19 cellular contexts compared by ENCODE assay signal in genomic region chr6:146829792-146830565, GRCh38.
DNase-seq lines count a peak whose midpoint lies in the region; ATAC-seq, FAIRE-seq and TF ChIP-seq lines count a peak whose summit lies in the region.
"Had no signal": no experiment of that assay in that cellular context is flagged by ENCODE, and none has a peak within 500 bp of the region (broad histone marks: within the 10 kb centered on the region; RNA-seq: fewer than 3 reads in every experiment).

No MANE protein-coding gene starts in this region.

- intact Hi-C loops in left cardiac atrium (cut with DNase I) (no loop called here), PC-9 (cut with micrococcal nuclease; ENCODE audit: unreplicated experiment) (no loop called here), ascending aorta (cut with DNase I) (no loop called here)

- H3K9me2 ChIP-seq in PC-9 (ENCODE audit: insufficient read depth): no peaks in the 10 kb centered on the region

- no peak overlapping the region for H4K91ac ChIP-seq in H1 (replicated peaks; ENCODE audit: insufficient read length, low read length)

- H3K4me3 ChIP-seq in HUES6 (ENCODE audit: low read depth, low read length): no peak overlapping the region
- peak overlapping the region in 1 of 4 experiments; percentile 18; a peak in 1 of 8 replicates for H3K4me3 ChIP-seq in H1 (ENCODE audit: extremely low read depth in 1 of 4, insufficient read depth in 2 of 4, low read depth in 3 of 4, low read length in 4 of 4)
- no peak overlapping the region for H3K4me3 ChIP-seq in PC-9
- H3K4me3 ChIP-seq in ascending aorta: no peak overlapping the region
- H3K4me3 ChIP-seq: BLaER1, HAP-1 had no signal

- 0 out of 2 replicates have a peak overlapping the region, but pooled peaks have one; percentile 57 for H2BK20ac ChIP-seq in H1 (ENCODE audit: low read length)

- H3K4me2 ChIP-seq in H1 (ENCODE audit: insufficient read depth in 1 of 2, low read depth in 2 of 2, low read length in 2 of 2): no peak overlapping the region
- H3K4me2 ChIP-seq in PC-9: no peak overlapping the region
- H3K4me2 ChIP-seq: BLaER1 had no signal

- H3K9ac ChIP-seq in HUES6 (ENCODE audit: low read length): no peak overlapping the region
- no peak overlapping the region for H3K9ac ChIP-seq in H1 (replicated peaks in 1 of 4; ENCODE audit: extremely low read depth in 1 of 4, low read depth in 3 of 4, low read length in 3 of 4)
- H3K9ac ChIP-seq: BLaER1 had no signal

- 56% methylated on average over 1 of the region's 1 CpG; no CpG with 5 or more reads in 1 of the 2 experiments for WGBS in H1 (ENCODE audit: extremely low coverage in 1 of 2, insufficient coverage in 1 of 2, insufficient read length in 1 of 2, insufficient replicate concordance in 2 of 2, low coverage in 1 of 2, low lambda C conversion rate in 2 of 2, missing lambda C conversion rate in 1 of 2), 2 experiments

- H3K4me1 Mint-ChIP-seq in stimulated activated naive CD8-positive, alpha-beta T cell treated with anti-CD3 and anti-CD28 coated beads, Interleukin-15, Interleukin-2, amounts not matched to agents 100 ng/mL and 50 ng/mL, for 24 hours (ENCODE audit: low read depth): no peaks in the 10 kb centered on the region
- H3K4me1 Mint-ChIP-seq: CD14-positive monocyte; CD4-positive, alpha-beta memory T cell had no signal

- no peak for TF ChIP-seq RAD21 in H1 (IDR thresholded peaks at IDR 0.05 in 1 of 2, conservative IDR thresholded peaks at IDR 0.05 in 1 of 2; ENCODE audit: low read depth in 2 of 2, low read length in 2 of 2)

- H3K9me3 Mint-ChIP-seq in stimulated activated naive CD8-positive, alpha-beta T cell treated with anti-CD3 and anti-CD28 coated beads, Interleukin-15, Interleukin-2, amounts not matched to agents 100 ng/mL and 50 ng/mL, for 24 hours: no peaks in the 10 kb centered on the region

- no peak for FAIRE-seq in H1 (lab: Jason Lieb, UNC)
- FAIRE-seq: GM12892, GM18507 had no signal

- DNase-seq in stimulated activated naive CD8-positive, alpha-beta T cell treated with anti-CD3 and anti-CD28 coated beads, Interleukin-15, Interleukin-2, amounts not matched to agents 100 U/mL and 50 U/mL, for 24 hours: no peak
- no peak for DNase-seq in H1 (ENCODE audit: low read depth in 1 of 2, low spot score in 2 of 2)
- no peak for DNase-seq in left cardiac atrium
- DNase-seq in PC-9: no peak
- no peak for DNase-seq in ascending aorta (ENCODE audit: low spot score in 2 of 2)
- DNase-seq: 8988T; Calu3; CD4-positive, alpha-beta memory T cell; DMS 273 treated with DMSO at 0.1 percent for 48 hours; GDM1; GOT3 had no signal

- H3K14ac ChIP-seq in H1 (ENCODE audit: insufficient read length): no peak overlapping the region

- BruUV-seq in PC-9 (replicated peaks; lab: Mats Ljungman, UMichigan): no TSS peak

- H3F3A ChIP-seq in PC-9 (ENCODE audit: insufficient read depth, low read depth): no peaks in the 10 kb centered on the region

- TF ChIP-seq EP300 in H1 (IDR thresholded peaks at IDR 0.05; ENCODE audit: borderline replicate concordance in 1 of 2, low read depth in 2 of 2, low read length in 2 of 2): no peak

- H3K27ac Mint-ChIP-seq in stimulated activated naive CD8-positive, alpha-beta T cell treated with anti-CD3 and anti-CD28 coated beads, Interleukin-15, Interleukin-2, amounts not matched to agents 100 ng/mL and 50 ng/mL, for 24 hours: peak overlapping the region; percentile 33
- H3K27ac Mint-ChIP-seq: CD14-positive monocyte had no signal

- H2BK5ac ChIP-seq in H1 (ENCODE audit: low read depth, low read length): no peak overlapping the region

- H2AK5ac ChIP-seq in H1 (ENCODE audit: low read depth, low read length): no peak overlapping the region; the same call in 1 of the 2 replicates

- H3K79me2 ChIP-seq in H1 (ENCODE audit: control insufficient read depth in 1 of 2, insufficient read depth in 2 of 2, low read length in 2 of 2): no peaks in the 10 kb centered on the region
- H3K79me2 ChIP-seq in PC-9 (ENCODE audit: low read depth): no peaks in the 10 kb centered on the region

- H3K23ac ChIP-seq in H1 (ENCODE audit: insufficient read length): no peak overlapping the region

- no peak overlapping the region for H2BK15ac ChIP-seq in H1 (ENCODE audit: low read length)

- H3K4me1 ChIP-seq in HUES6 (ENCODE audit: control insufficient read depth, insufficient read depth, low read length) (peaks cover 25% of the 10 kb centered on the region), H1 (replicated peaks in 1 of 4; ENCODE audit: control insufficient read depth in 3 of 4, insufficient read depth in 4 of 4, low read length in 3 of 4) (peaks cover 0 to 14% (median 4%) of the 10 kb centered on the region in 4 experiments; a peak in 4 of 7 replicates), PC-9 (replicated peaks; ENCODE audit: insufficient read depth) (no peaks in the 10 kb centered on the region), ascending aorta (no peaks in the 10 kb centered on the region)
- H3K4me1 ChIP-seq: BLaER1, HAP-1 had no signal

- H4K8ac ChIP-seq in H1 (ENCODE audit: extremely low read depth, insufficient read depth, low read length): no peak overlapping the region

- CTCF ChIA-PET in H1 (lab: Charles Lee; ENCODE audit: partially characterized antibody) (interaction anchor here (1.4 kb wide), 1 partner anchor 21 kb away, joined by 3 read pairs; no protein-coding TSS in a partner anchor), PC-9 (lab: Charles Lee) (no interaction called here)

- H3K27ac ChIP-seq in HUES6 (ENCODE audit: low read depth, low read length) (peak overlapping the region; percentile 64; the same call in 1 of the 2 replicates), H1 (ENCODE audit: low read depth, low read length) (no peak overlapping the region), PC-9 (no peak overlapping the region), ascending aorta (no peak overlapping the region)
- H3K27ac ChIP-seq: BLaER1 had no signal

- peaks cover 14% of the 10 kb centered on the region for H3K27me3 Mint-ChIP-seq in stimulated activated naive CD8-positive, alpha-beta T cell treated with anti-CD3 and anti-CD28 coated beads, Interleukin-15, Interleukin-2, amounts not matched to agents 100 ng/mL and 50 ng/mL, for 24 hours

- no peak overlapping the region for H3K56ac ChIP-seq in H1 (replicated peaks; ENCODE audit: insufficient read length, low read depth, low read length)

- H3K36me3 ChIP-seq in HUES6 (ENCODE audit: control insufficient read depth, insufficient read depth, low read length) (no peaks in the 10 kb centered on the region), H1 (ENCODE audit: control insufficient read depth in 2 of 4, insufficient read depth in 4 of 4, low read length in 3 of 4) (no peaks in the 10 kb centered on the region), PC-9 (ENCODE audit: low read depth) (no peaks in the 10 kb centered on the region), ascending aorta (no peaks in the 10 kb centered on the region)
- H3K36me3 ChIP-seq: BLaER1, HAP-1 had no signal

- H3K9me3 ChIP-seq in HUES6 (ENCODE audit: control insufficient read depth, insufficient read depth, low read depth, low read length): peaks cover 2% of the 10 kb centered on the region; the same call in 1 of the 2 replicates
- H3K9me3 ChIP-seq in H1 (ENCODE audit: insufficient read depth in 2 of 2, low read depth in 1 of 2, low read length in 1 of 2): no peaks in the 10 kb centered on the region
- no peaks in the 10 kb centered on the region for H3K9me3 ChIP-seq in PC-9 (ENCODE audit: insufficient read depth, low read depth)
- H3K9me3 ChIP-seq in ascending aorta: no peaks in the 10 kb centered on the region
- H3K9me3 ChIP-seq: BLaER1, HAP-1 had no signal

- TF ChIP-seq CTCF in H1 (IDR thresholded peaks at IDR 0.05; ENCODE audit: control extremely low read depth in 1 of 3, insufficient read depth in 1 of 3, low read depth in 1 of 3, low read length in 3 of 3) (no peak), PC-9 (conservative IDR thresholded peaks at IDR 0.05) (no peak), ascending aorta (IDR thresholded peaks at IDR 0.05) (no peak)

- no peak for TF ChIP-seq POLR2A in H1 (IDR thresholded peaks at IDR 0.05; ENCODE audit: control extremely low read depth in 1 of 2, low read depth in 2 of 2, low read length in 2 of 2)

- H4K5ac ChIP-seq in H1 (ENCODE audit: insufficient read length, low read depth, low read length): peak overlapping the region; percentile 66

- no peak for ATAC-seq in stimulated activated naive CD8-positive, alpha-beta T cell treated with anti-CD3 and anti-CD28 coated beads, Interleukin-15, Interleukin-2, amounts not matched to agents 100 U/mL and 50 U/mL, for 24 hours
- no peak for ATAC-seq in left cardiac atrium
- no peak for ATAC-seq in HG03460 (IDR thresholded peaks at IDR 0.05; ENCODE audit: unreplicated experiment)

- no peaks in the 10 kb centered on the region for H3K23me2 ChIP-seq in H1 (ENCODE audit: low read depth, low read length)

- H3K27me3 ChIP-seq in HUES6 (ENCODE audit: control insufficient read depth, insufficient read depth, low read length) (no peaks in the 10 kb centered on the region), H1 (replicated peaks in 1 of 4; ENCODE audit: control insufficient read depth in 3 of 4, extremely low read depth in 1 of 4, insufficient read depth in 3 of 4, low read length in 3 of 4) (no peaks in the 10 kb centered on the region), PC-9 (ENCODE audit: insufficient read depth, low read depth) (no peaks in the 10 kb centered on the region), ascending aorta (no peaks in the 10 kb centered on the region)
- H3K27me3 ChIP-seq: BLaER1 had no signal

- H4K20me1 ChIP-seq in H1 (replicated peaks in 1 of 2; ENCODE audit: control insufficient read depth in 1 of 2, insufficient read depth in 2 of 2, low read length in 2 of 2) (no peaks in the 10 kb centered on the region), PC-9 (ENCODE audit: insufficient read depth) (no peaks in the 10 kb centered on the region)
- H4K20me1 ChIP-seq: BLaER1 had no signal

- POLR2A ChIA-PET in H1 (lab: Charles Lee; ENCODE audit: partially characterized antibody) (no interaction called here), PC-9 (lab: Charles Lee; ENCODE audit: unreplicated experiment) (no interaction called here)

- H2BK120ac ChIP-seq in H1 (replicated peaks; ENCODE audit: low read depth, low read length): no peak overlapping the region

- no peak overlapping the region for H2BK12ac ChIP-seq in H1 (ENCODE audit: low read depth, low read length)

- H2AFZ ChIP-seq in H1 (ENCODE audit: low read length) (no peak overlapping the region), PC-9 (no peak overlapping the region)

- no peaks in the 10 kb centered on the region for H3K36me3 Mint-ChIP-seq in stimulated activated naive CD8-positive, alpha-beta T cell treated with anti-CD3 and anti-CD28 coated beads, Interleukin-15, Interleukin-2, amounts not matched to agents 100 ng/mL and 50 ng/mL, for 24 hours (ENCODE audit: low read depth)
- H3K36me3 Mint-ChIP-seq: CD14-positive monocyte; CD4-positive, alpha-beta memory T cell had no signal

- H3K18ac ChIP-seq in H1 (ENCODE audit: extremely low read depth, low read length): 0 out of 2 replicates have a peak overlapping the region, but pooled peaks have one; percentile 49

- no peaks in the 10 kb centered on the region for H3K79me1 ChIP-seq in H1 (ENCODE audit: low read depth, low read length)

- no peak overlapping the region for H3K4ac ChIP-seq in H1 (replicated peaks; ENCODE audit: insufficient read length, low read depth, low read length)

- no peak overlapping the region for H3K4me3 Mint-ChIP-seq in stimulated activated naive CD8-positive, alpha-beta T cell treated with anti-CD3 and anti-CD28 coated beads, Interleukin-15, Interleukin-2, amounts not matched to agents 100 ng/mL and 50 ng/mL, for 24 hours
- H3K4me3 Mint-ChIP-seq: CD14-positive monocyte; CD4-positive, alpha-beta memory T cell had no signal
